In genomic region chr17:27264068-27264812, GRCh38 we compare ENCODE assay signal across 23 cellular contexts. TPM values are rescaled to one million over a fixed set of nuclear protein-coding genes. Genes with fewer than 3 reads are reported as not detected.
DNase-seq lines count a peak whose midpoint lies in the region; ATAC-seq and TF ChIP-seq lines count a peak whose summit lies in the region.
"Had no signal": no experiment of that assay in that cellular context is flagged by ENCODE, and none has a peak within 500 bp of the region (broad histone marks: within the 10 kb centered on the region; RNA-seq: fewer than 3 reads in every experiment).

No MANE protein-coding gene starts in this region.

- H3K4me1 ChIP-seq in left ventricle myocardium inferior = peaks cover 35% of the 10 kb centered on the region
- H3K4me1 ChIP-seq in left lung = peaks cover 5 to 29% of the 10 kb centered on the region in 2 donors
- H3K4me1 ChIP-seq: ascending aorta, BE2C, gastroesophageal sphincter, psoas muscle had no signal

- peak; percentile 12 for ATAC-seq in left lung
- no peak for ATAC-seq in WTC11
- ATAC-seq: activated CD4-positive, alpha-beta T cell treated with anti-CD3 and anti-CD28 coated beads for 36 hours; activated naive CD4-positive, alpha-beta T cell treated with anti-CD3 and anti-CD28 coated beads, Interleukin-2, amount 50 U/mL, for 72 hours; effector memory CD8-positive, alpha-beta T cell; gastroesophageal sphincter; psoas muscle; stimulated activated naive CD8-positive, alpha-beta T cell treated with anti-CD3 and anti-CD28 coated beads, Interleukin-15, amount 100 ng/mL, for 72 hours had no signal

- H3K9me3 ChIP-seq in left ventricle myocardium inferior (replicated peaks) (no peaks in the 10 kb centered on the region), left lung (no peaks in the 10 kb centered on the region)
- H3K9me3 ChIP-seq: ascending aorta, BE2C, esophagus squamous epithelium, gastroesophageal sphincter, psoas muscle had no signal

- no peak overlapping the region for H3K4me3 ChIP-seq in left ventricle myocardium inferior
- no peak overlapping the region for H3K4me3 ChIP-seq in left lung
- H3K4me3 ChIP-seq: ascending aorta, esophagus squamous epithelium, gastroesophageal sphincter, psoas muscle, SK-N-MC, smooth muscle cell had no signal

- DNase-seq in left ventricle myocardium inferior = no peak
- no peak for DNase-seq in cardiac septum (ENCODE audit: low spot score)
- DNase-seq in SKM-1 treated with dmso at 0.1 percent for 144 hours (lab: John Stamatoyannopoulos, UW; ENCODE audit: unreplicated experiment) = peak; percentile 90
- DNase-seq in left lung = no peak
- no peak for DNase-seq in NCI-H2171 (lab: John Stamatoyannopoulos, UW)
- DNase-seq in WTC11 (ENCODE audit: low spot score) = no peak
- DNase-seq in NCI-H1105 (lab: John Stamatoyannopoulos, UW) = no peak
- no peak for DNase-seq in NCI-H446 (lab: John Stamatoyannopoulos, UW)
- DNase-seq: activated CD4-positive, alpha-beta T cell treated with anti-CD3 and anti-CD28 coated beads for 36 hours; BE2C; effector memory CD8-positive, alpha-beta T cell; esophagus squamous epithelium; NCI-H146; NCI-H2171 treated with DMSO at 0.1 percent for 48 hours; psoas muscle; stimulated activated CD4-positive, alpha-beta T cell treated with anti-CD3 and anti-CD28 coated beads, Interleukin-2, amount 100 ng/mL, for 48 hours; stimulated activated naive CD8-positive, alpha-beta T cell treated with anti-CD3 and anti-CD28 coated beads, Interleukin-15, amount 100 ng/mL, for 72 hours had no signal

- intact Hi-C loops in left ventricle myocardium inferior (cut with micrococcal nuclease) (no loop called here), cardiac septum (cut with DNase I) (no loop called here), left lung (cut with DNase I) (no loop called here)

- H3K9me3 Mint-ChIP-seq in WTC11 = no peaks in the 10 kb centered on the region
- H3K9me3 Mint-ChIP-seq: activated naive CD4-positive, alpha-beta T cell treated with anti-CD3 and anti-CD28 coated beads, Interleukin-2, amount 50 U/mL, for 72 hours; central memory CD8-positive, alpha-beta T cell; effector memory CD8-positive, alpha-beta T cell; stimulated activated naive CD8-positive, alpha-beta T cell treated with anti-CD3 and anti-CD28 coated beads, Interleukin-15, amount 100 ng/mL, for 72 hours had no signal

- H3K4me1 Mint-ChIP-seq in WTC11 = peaks cover 6% of the 10 kb centered on the region
- H3K4me1 Mint-ChIP-seq: activated CD4-positive, alpha-beta T cell treated with anti-CD3 and anti-CD28 coated beads for 36 hours; central memory CD8-positive, alpha-beta T cell; stimulated activated naive CD8-positive, alpha-beta T cell treated with anti-CD3 and anti-CD28 coated beads, Interleukin-15, amount 100 ng/mL, for 72 hours had no signal

- no peaks in the 10 kb centered on the region for H3K36me3 ChIP-seq in left ventricle myocardium inferior
- H3K36me3 ChIP-seq in left lung = no peaks in the 10 kb centered on the region
- H3K36me3 ChIP-seq: ascending aorta, BE2C, esophagus squamous epithelium, gastroesophageal sphincter had no signal

- H3K27me3 Mint-ChIP-seq in WTC11 (ENCODE audit: low read depth) = peaks cover 3% of the 10 kb centered on the region; the same call in 1 of the 2 replicates
- H3K27me3 Mint-ChIP-seq: central memory CD8-positive, alpha-beta T cell had no signal

- CTCF ChIA-PET in WTC11 (lab: Charles Lee) = no interaction called here

- H3K27me3 ChIP-seq in left ventricle myocardium inferior (ENCODE audit: low read depth) (no peaks in the 10 kb centered on the region), left lung (no peaks in the 10 kb centered on the region)
- H3K27me3 ChIP-seq: ascending aorta, BE2C, esophagus squamous epithelium, gastroesophageal sphincter had no signal

- no peak overlapping the region for H3K27ac Mint-ChIP-seq in WTC11
- H3K27ac Mint-ChIP-seq: activated CD4-positive, alpha-beta T cell treated with anti-CD3 and anti-CD28 coated beads for 36 hours; activated naive CD4-positive, alpha-beta T cell treated with anti-CD3 and anti-CD28 coated beads, Interleukin-2, amount 50 U/mL, for 72 hours had no signal

- H3K27ac ChIP-seq in left ventricle myocardium inferior (replicated peaks) = peak overlapping the region; percentile 67
- peak overlapping the region in 1 of 2 donors; percentile 45 for H3K27ac ChIP-seq in left lung
- H3K27ac ChIP-seq: gastroesophageal sphincter, psoas muscle, SK-N-MC had no signal

- POLR2A ChIA-PET in WTC11 (lab: Charles Lee) = no interaction called here

- no peak overlapping the region for H3K4me3 Mint-ChIP-seq in WTC11
- H3K4me3 Mint-ChIP-seq: activated CD4-positive, alpha-beta T cell treated with anti-CD3 and anti-CD28 coated beads for 36 hours; central memory CD8-positive, alpha-beta T cell; effector memory CD8-positive, alpha-beta T cell; stimulated activated naive CD8-positive, alpha-beta T cell treated with anti-CD3 and anti-CD28 coated beads, Interleukin-15, amount 100 ng/mL, for 72 hours had no signal

- no peak for TF ChIP-seq CTCF in left ventricle myocardium inferior (IDR thresholded peaks at IDR 0.05; ENCODE audit: borderline replicate concordance)
- TF ChIP-seq CTCF in left lung (IDR thresholded peaks at IDR 0.05) = no peak
- TF ChIP-seq CTCF in WTC11 (IDR thresholded peaks at IDR 0.05) = no peak

- H3K36me3 Mint-ChIP-seq in WTC11 = no peaks in the 10 kb centered on the region
- H3K36me3 Mint-ChIP-seq: activated naive CD4-positive, alpha-beta T cell treated with anti-CD3 and anti-CD28 coated beads, Interleukin-2, amount 50 U/mL, for 72 hours had no signal

TF ChIP-seq in WTC11, 78 proteins besides CTCF, POLR2A, EP300 and RAD21:
- TF ChIP-seq ZBTB21 (CRISPR knock-in tag; IDR thresholded peaks at IDR 0.05; ENCODE audit: borderline replicate concordance) (no peak), MLX (CRISPR knock-in tag; IDR thresholded peaks at IDR 0.05) (no peak), ZSCAN18 (CRISPR knock-in tag; IDR thresholded peaks at IDR 0.05) (no peak), SP1 (CRISPR knock-in tag; conservative IDR thresholded peaks at IDR 0.05) (no peak), FOXP1 (CRISPR knock-in tag; IDR thresholded peaks at IDR 0.05; ENCODE audit: borderline replicate concordance) (no peak), PRRX2 (CRISPR knock-in tag; IDR thresholded peaks at IDR 0.05) (no peak)

RNA-seq across cellular contexts. Expression of gene WSB1, which starts 29.7 kb away (rescaled TPM):
- total RNA-seq in left ventricle myocardium inferior (53.3 TPM), cardiac septum (94.1 TPM), left lung (100 to 1,000 TPM; 264 to 294 TPM), WTC11 (2021) (167 to 223 TPM (median 221 TPM) in 3 replicates)
